21 cellular contexts compared by ENCODE assay signal in genomic region chr9:122376791-122377190, GRCh38. TPM values are rescaled to one million over a fixed set of nuclear protein-coding genes. Genes with fewer than 3 reads are reported as not detected.
DNase-seq lines count a peak whose midpoint lies in the region; ATAC-seq and TF ChIP-seq lines count a peak whose summit lies in the region.
"Had no signal": no experiment of that assay in that cellular context is flagged by ENCODE, and none has a peak within 500 bp of the region (broad histone marks: within the 10 kb centered on the region; RNA-seq: fewer than 3 reads in every experiment).

No MANE protein-coding gene starts in this region.

- peak overlapping the region; percentile 85 for H3K27ac ChIP-seq in muscle layer of colon (ENCODE audit: low read depth, low read length)
- peak overlapping the region; percentile 84 for H3K27ac ChIP-seq in stomach smooth muscle (ENCODE audit: low read length)
- H3K27ac ChIP-seq: right lobe of liver, thyroid gland had no signal

- H3K9ac ChIP-seq in muscle layer of colon (ENCODE audit: low read length) (no peak overlapping the region), stomach smooth muscle (ENCODE audit: low read length in 2 of 2) (peak overlapping the region in 1 of 2 donors; percentile 37)

- no peaks in the 10 kb centered on the region for H3K27me3 ChIP-seq in muscle layer of colon (ENCODE audit: control insufficient read depth in 1 of 2, insufficient read depth in 2 of 2, low read length in 2 of 2)
- H3K27me3 ChIP-seq in stomach smooth muscle (ENCODE audit: control insufficient read depth in 1 of 2, insufficient read depth in 2 of 2, low read length in 2 of 2): no peaks in the 10 kb centered on the region
- H3K27me3 ChIP-seq: right lobe of liver, thyroid gland had no signal

- peak overlapping the region in 1 of 2 donors; percentile 29 for H3K4me3 ChIP-seq in muscle layer of colon (ENCODE audit: low read depth in 1 of 2, low read length in 2 of 2)
- H3K4me3 ChIP-seq in stomach smooth muscle (ENCODE audit: low read length in 2 of 2): peak overlapping the region in 1 of 2 donors; percentile 22
- H3K4me3 ChIP-seq: right lobe of liver, thyroid gland had no signal

- H3K4me1 Mint-ChIP-seq in chondrocyte (ENCODE audit: low read depth): peaks cover 17% of the 10 kb centered on the region
- H3K4me1 Mint-ChIP-seq in WTC11: peaks cover 27% of the 10 kb centered on the region

- H3K36me3 Mint-ChIP-seq in chondrocyte (ENCODE audit: low read depth) (no peaks in the 10 kb centered on the region), WTC11 (0 out of 2 replicates have a peak, but pooled peaks cover 3% of the 10 kb centered on the region)

- no peak for ATAC-seq in WTC11
- ATAC-seq: activated naive CD8-positive, alpha-beta T cell treated with anti-CD3 and anti-CD28 coated beads, Interleukin-2, amount 50 U/mL, for 24 hours had no signal

- DNase-seq in activated CD8-positive, alpha-beta memory T cell treated with anti-CD3 and anti-CD28 coated beads for 24 hours: peak; percentile 47
- no peak for DNase-seq in activated CD8-positive, alpha-beta memory T cell treated with anti-CD3 and anti-CD28 coated beads, Interleukin-2, amount 50 U/mL, for 4 hours
- DNase-seq in chondrocyte (ENCODE audit: low spot score) (peak; percentile 25), GM13977 (ENCODE audit: low spot score) (no peak), WTC11 (ENCODE audit: low spot score) (no peak), erythroblast (lab: John Stamatoyannopoulos, UW) (no peak)
- DNase-seq: 8988T; activated CD4-positive, alpha-beta T cell treated with anti-CD3 and anti-CD28 coated beads for 48 hours; activated naive CD8-positive, alpha-beta T cell treated with anti-CD3 and anti-CD28 coated beads, Interleukin-2, amount 50 U/mL, for 24 hours; activated T-cell treated with anti-CD3 and anti-CD28 coated beads, Interleukin-2, amount 50 U/mL, for 48 hours; central memory CD4-positive, alpha-beta T cell; glutamatergic neuron; islet precursor cell; NCI-H1436 treated with DMSO at 0.1 percent for 48 hours; NCI-H446; thyroid gland had no signal

- H3K9me3 Mint-ChIP-seq in chondrocyte (ENCODE audit: low read depth): no peaks in the 10 kb centered on the region
- H3K9me3 Mint-ChIP-seq in WTC11: peaks cover 11% of the 10 kb centered on the region
- H3K9me3 Mint-ChIP-seq: activated naive CD8-positive, alpha-beta T cell treated with anti-CD3 and anti-CD28 coated beads, Interleukin-2, amount 50 U/mL, for 24 hours; nephron; stimulated activated naive CD8-positive, alpha-beta T cell treated with anti-CD3 and anti-CD28 coated beads, Interleukin-15, Interleukin-2, amounts not matched to agents 100 ng/mL and 50 ng/mL, for 24 hours had no signal

- POLR2A ChIA-PET in WTC11 (lab: Charles Lee): no interaction called here

- in situ Hi-C loops in GM13977 (cut with MboI; ENCODE audit: low pct_unique_long_range_greater_than_20kb, low sequenced_read_pairs, unreplicated experiment): no loop called here

- H3K9me3 ChIP-seq in muscle layer of colon (ENCODE audit: low read length): no peaks in the 10 kb centered on the region
- peaks cover 2 to 5% of the 10 kb centered on the region in 2 donors for H3K9me3 ChIP-seq in stomach smooth muscle (ENCODE audit: control insufficient read depth in 2 of 2, low read length in 2 of 2)
- H3K9me3 ChIP-seq: right lobe of liver, thyroid gland had no signal

- TF ChIP-seq CTCF in chondrocyte (IDR thresholded peaks at IDR 0.05) (no peak), GM13977 (IDR thresholded peaks at IDR 0.05; ENCODE audit: extremely low read depth, insufficient read depth, missing control alignments) (no peak), WTC11 (IDR thresholded peaks at IDR 0.05) (no peak)

- H3K27me3 Mint-ChIP-seq in chondrocyte (ENCODE audit: low read depth) (peaks cover 5% of the 10 kb centered on the region), WTC11 (ENCODE audit: low read depth) (peaks cover 40% of the 10 kb centered on the region)

- no peak overlapping the region for H3K27ac Mint-ChIP-seq in chondrocyte (ENCODE audit: unreplicated experiment)
- H3K27ac Mint-ChIP-seq in WTC11: no peak overlapping the region
- H3K27ac Mint-ChIP-seq: activated naive CD8-positive, alpha-beta T cell treated with anti-CD3 and anti-CD28 coated beads, Interleukin-2, amount 50 U/mL, for 24 hours; stimulated activated naive CD8-positive, alpha-beta T cell treated with anti-CD3 and anti-CD28 coated beads, Interleukin-15, Interleukin-2, amounts not matched to agents 100 ng/mL and 50 ng/mL, for 24 hours had no signal

- peaks cover 65% of the 10 kb centered on the region for H3K4me1 ChIP-seq in muscle layer of colon (ENCODE audit: insufficient read depth, low read length)
- peaks cover 60% of the 10 kb centered on the region for H3K4me1 ChIP-seq in stomach smooth muscle (ENCODE audit: control insufficient read depth, insufficient read depth, low read length)

- no peak overlapping the region for H3K4me3 Mint-ChIP-seq in chondrocyte (ENCODE audit: unreplicated experiment)
- H3K4me3 Mint-ChIP-seq in WTC11: no peak overlapping the region
- H3K4me3 Mint-ChIP-seq: activated naive CD8-positive, alpha-beta T cell treated with anti-CD3 and anti-CD28 coated beads, Interleukin-2, amount 50 U/mL, for 24 hours; stimulated activated naive CD8-positive, alpha-beta T cell treated with anti-CD3 and anti-CD28 coated beads, Interleukin-15, Interleukin-2, amounts not matched to agents 100 ng/mL and 50 ng/mL, for 24 hours had no signal

- peaks cover 37% of the 10 kb centered on the region for H3K36me3 ChIP-seq in muscle layer of colon (ENCODE audit: insufficient read depth, low read length)
- H3K36me3 ChIP-seq in stomach smooth muscle (ENCODE audit: control insufficient read depth in 2 of 2, insufficient read depth in 2 of 2, low read length in 2 of 2): peaks cover 8 to 15% of the 10 kb centered on the region in 2 donors
- H3K36me3 ChIP-seq: right lobe of liver, thyroid gland had no signal

- CTCF ChIA-PET in WTC11 (lab: Charles Lee): interaction anchor here (1.2 kb wide), 1 partner anchor 19 kb away, joined by 4 read pairs; no protein-coding TSS in a partner anchor

- TF ChIP-seq POLR2A in erythroblast (IDR thresholded peaks at IDR 0.05; ENCODE audit: low read length): no peak

TF ChIP-seq in WTC11, 78 proteins besides CTCF, POLR2A, EP300 and RAD21 (continues in another document):
- TF ChIP-seq, protein P1, sequence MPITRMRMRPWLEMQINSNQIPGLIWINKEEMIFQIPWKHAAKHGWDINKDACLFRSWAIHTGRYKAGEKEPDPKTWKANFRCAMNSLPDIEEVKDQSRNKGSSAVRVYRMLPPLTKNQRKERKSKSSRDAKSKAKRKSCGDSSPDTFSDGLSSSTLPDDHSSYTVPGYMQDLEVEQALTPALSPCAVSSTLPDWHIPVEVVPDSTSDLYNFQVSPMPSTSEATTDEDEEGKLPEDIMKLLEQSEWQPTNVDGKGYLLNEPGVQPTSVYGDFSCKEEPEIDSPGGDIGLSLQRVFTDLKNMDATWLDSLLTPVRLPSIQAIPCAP (CRISPR knock-in tag; IDR thresholded peaks at IDR 0.05): no peak
- TF ChIP-seq TEAD4 (CRISPR knock-in tag; IDR thresholded peaks at IDR 0.05) (no peak), E2F4 (CRISPR knock-in tag; IDR thresholded peaks at IDR 0.05; ENCODE audit: borderline replicate concordance, low read depth) (no peak), KAT7 (CRISPR knock-in tag; IDR thresholded peaks at IDR 0.05; ENCODE audit: borderline replicate concordance) (no peak), ZNF219 (CRISPR knock-in tag; IDR thresholded peaks at IDR 0.05; ENCODE audit: borderline replicate concordance) (no peak), ZNF396 (CRISPR knock-in tag; IDR thresholded peaks at IDR 0.05; ENCODE audit: borderline replicate concordance) (no peak), GTF2I (CRISPR knock-in tag; conservative IDR thresholded peaks at IDR 0.05) (no peak), PRRX2 (CRISPR knock-in tag; IDR thresholded peaks at IDR 0.05) (no peak), ZNF416 (CRISPR knock-in tag; IDR thresholded peaks at IDR 0.05) (no peak), CBFB (CRISPR knock-in tag; IDR thresholded peaks at IDR 0.05; ENCODE audit: low read depth) (no peak), IRF2 (CRISPR knock-in tag; IDR thresholded peaks at IDR 0.05; ENCODE audit: borderline replicate concordance, low read depth) (no peak), ZMAT4 (CRISPR knock-in tag; IDR thresholded peaks at IDR 0.05) (no peak), NFATC4 (CRISPR knock-in tag; IDR thresholded peaks at IDR 0.05) (no peak), ZNF263 (CRISPR knock-in tag; IDR thresholded peaks at IDR 0.05; ENCODE audit: low read depth) (no peak)
- TF ChIP-seq, protein P2, sequence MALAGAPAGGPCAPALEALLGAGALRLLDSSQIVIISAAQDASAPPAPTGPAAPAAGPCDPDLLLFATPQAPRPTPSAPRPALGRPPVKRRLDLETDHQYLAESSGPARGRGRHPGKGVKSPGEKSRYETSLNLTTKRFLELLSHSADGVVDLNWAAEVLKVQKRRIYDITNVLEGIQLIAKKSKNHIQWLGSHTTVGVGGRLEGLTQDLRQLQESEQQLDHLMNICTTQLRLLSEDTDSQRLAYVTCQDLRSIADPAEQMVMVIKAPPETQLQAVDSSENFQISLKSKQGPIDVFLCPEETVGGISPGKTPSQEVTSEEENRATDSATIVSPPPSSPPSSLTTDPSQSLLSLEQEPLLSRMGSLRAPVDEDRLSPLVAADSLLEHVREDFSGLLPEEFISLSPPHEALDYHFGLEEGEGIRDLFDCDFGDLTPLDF (CRISPR knock-in tag; IDR thresholded peaks at IDR 0.05): no peak
- TF ChIP-seq, protein P3, sequence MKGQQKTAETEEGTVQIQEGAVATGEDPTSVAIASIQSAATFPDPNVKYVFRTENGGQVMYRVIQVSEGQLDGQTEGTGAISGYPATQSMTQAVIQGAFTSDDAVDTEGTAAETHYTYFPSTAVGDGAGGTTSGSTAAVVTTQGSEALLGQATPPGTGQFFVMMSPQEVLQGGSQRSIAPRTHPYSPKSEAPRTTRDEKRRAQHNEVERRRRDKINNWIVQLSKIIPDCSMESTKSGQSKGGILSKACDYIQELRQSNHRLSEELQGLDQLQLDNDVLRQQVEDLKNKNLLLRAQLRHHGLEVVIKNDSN (CRISPR knock-in tag; IDR thresholded peaks at IDR 0.05): no peak

RNA-seq across cellular contexts. Expression of gene PTGS1, which starts 6.0 kb away (rescaled TPM):
- total RNA-seq in chondrocyte (0.59 to 2.7 TPM (median 0.97 TPM) in 3 replicates), WTC11 (2021) (0.89 to 1.1 TPM (median 1.0 TPM) in 3 replicates)

Comparison
In these comparisons a context has a peak if more than half of its experiments do, and no peak if none do; other contexts are left out.
1. DNase-seq: peak in activated CD8-positive, alpha-beta memory T cell treated with anti-CD3 and anti-CD28 coated beads for 24 hours (single experiment) and chondrocyte (single experiment); none in activated CD8-positive, alpha-beta memory T cell treated with anti-CD3 and anti-CD28 coated beads, Interleukin-2, amount 50 U/mL, for 4 hours (single experiment), GM13977 (single experiment), WTC11 (single experiment) and erythroblast (0 of 2).